Comparison of ENCODE assay signal across 22 cellular contexts in the genomic region with DNA sequence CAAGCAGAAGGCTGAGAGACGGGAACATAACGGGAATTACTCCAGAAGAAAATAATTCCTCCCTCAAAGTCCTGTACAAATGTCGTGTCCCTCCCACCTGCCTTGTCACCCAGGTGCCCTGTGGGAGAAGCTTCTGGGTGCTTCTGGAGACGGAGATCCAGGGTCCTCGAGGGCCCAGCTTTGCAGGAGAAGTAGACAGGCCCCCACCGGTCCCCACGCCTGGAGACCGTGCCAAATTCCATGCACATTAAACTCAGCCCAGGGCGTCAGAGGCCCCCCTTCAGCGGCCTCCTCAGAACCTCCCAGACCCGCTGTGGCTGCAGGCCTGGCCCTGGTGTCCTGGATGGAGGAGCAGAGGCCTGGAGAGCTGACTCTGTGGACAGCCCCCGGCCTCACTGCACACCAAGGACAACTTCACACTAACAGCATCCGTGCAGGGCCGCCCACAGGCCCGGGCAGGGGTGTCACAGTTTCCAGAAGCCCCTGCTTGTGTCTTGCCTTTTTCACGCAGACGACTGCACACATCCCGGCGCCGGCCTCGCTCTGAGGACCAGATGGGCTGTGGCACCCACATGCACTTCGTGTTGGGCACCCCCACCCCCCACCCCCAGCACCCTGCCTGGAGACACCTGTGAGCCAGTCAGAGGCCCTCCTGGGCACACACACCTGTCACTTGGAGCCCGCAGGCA.
"Had no signal": no experiment of that assay in that cellular context is flagged by ENCODE, and none has a peak within 500 bp of the region (broad histone marks: within the 10 kb centered on the region; RNA-seq: fewer than 3 reads in every experiment).

No MANE protein-coding gene starts in this region.

- H3K4me3 ChIP-seq: esophagus squamous epithelium, psoas muscle, right lobe of liver, smooth muscle cell had no signal

- H3K4me1 Mint-ChIP-seq: central memory CD8-positive, alpha-beta T cell; nephron had no signal

- H3K9me3 Mint-ChIP-seq: activated T-cell treated with anti-CD3 and anti-CD28 coated beads, Interleukin-2, amount 50 U/mL, for 72 hours; central memory CD8-positive, alpha-beta T cell; nephron; type B pancreatic cell had no signal

- H3K4me3 Mint-ChIP-seq: activated naive CD8-positive, alpha-beta T cell; activated T-cell treated with anti-CD3 and anti-CD28 coated beads, Interleukin-2, amount 50 U/mL, for 72 hours; central memory CD8-positive, alpha-beta T cell; nephron; type B pancreatic cell had no signal

- H3K36me3 ChIP-seq: brain microvascular endothelial cell, esophagus squamous epithelium, right lobe of liver, WERI-Rb-1 had no signal

- H3K27ac Mint-ChIP-seq: activated naive CD8-positive, alpha-beta T cell; activated T-cell treated with anti-CD3 and anti-CD28 coated beads, Interleukin-2, amount 50 U/mL, for 72 hours; nephron; type B pancreatic cell had no signal

- DNase-seq: activated CD4-positive, alpha-beta T cell treated with anti-CD3 and anti-CD28 coated beads for 4 hours; activated CD8-positive, alpha-beta memory T cell treated with anti-CD3 and anti-CD28 coated beads, Interleukin-2, amount 50 U/mL, for 48 hours; activated gamma-delta T cell; activated T-cell treated with anti-CD3 and anti-CD28 coated beads, Interleukin-2, amount 50 U/mL, for 72 hours; anterior cingulate cortex; brain microvascular endothelial cell; cortex of kidney; effector CD4-positive, alpha-beta T cell; esophagus squamous epithelium; glutamatergic neuron; hypothalamus; kidney glomerular epithelial cell; occipital lobe; stimulated activated naive CD8-positive, alpha-beta T cell treated with anti-CD3 and anti-CD28 coated beads, Interleukin-15, Interleukin-2, amounts not matched to agents 100 U/mL and 50 U/mL, for 24 hours; WERI-Rb-1 had no signal

- H3K9me3 ChIP-seq: esophagus squamous epithelium, psoas muscle, right lobe of liver had no signal

- H3K27me3 ChIP-seq: brain microvascular endothelial cell, right lobe of liver had no signal

- ATAC-seq: activated T-cell treated with anti-CD3 and anti-CD28 coated beads, Interleukin-2, amount 50 U/mL, for 72 hours; psoas muscle; right lobe of liver; stimulated activated naive CD8-positive, alpha-beta T cell treated with anti-CD3 and anti-CD28 coated beads, Interleukin-15, Interleukin-2, amounts not matched to agents 100 U/mL and 50 U/mL, for 24 hours had no signal

- H3K27ac ChIP-seq: brain microvascular endothelial cell, esophagus squamous epithelium, psoas muscle, right lobe of liver, WERI-Rb-1 had no signal

- H3K4me2 ChIP-seq: smooth muscle cell had no signal

- H3K4me1 ChIP-seq: psoas muscle, right lobe of liver had no signal
